In genomic region chr16:57690782-57691471, GRCh38 we compare ENCODE assay signal across 1 cellular context.
TF ChIP-seq lines count a peak whose summit lies in the region.

No MANE protein-coding gene starts in this region.

TF ChIP-seq in HepG2, 621 proteins besides CTCF, POLR2A, EP300 and RAD21:
- no peak for TF ChIP-seq ZNF761 (CRISPR knock-in tag; conservative IDR thresholded peaks at IDR 0.05)
- TF ChIP-seq NONO (IDR thresholded peaks at IDR 0.05) = no peak
- no peak for TF ChIP-seq NONO (CRISPR knock-in tag; conservative IDR thresholded peaks at IDR 0.05)
- 0 out of 2 replicates have a peak, but pooled peaks have one; percentile 28 for TF ChIP-seq FOXA1 (IDR thresholded peaks at IDR 0.05)
- no peak for TF ChIP-seq FOXA1 (CRISPR knock-in tag; IDR thresholded peaks at IDR 0.05)
- peak; percentile 80; the same call in 1 of the 2 replicates for TF ChIP-seq ZNF512 (CRISPR knock-in tag; IDR thresholded peaks at IDR 0.05)
- TF ChIP-seq CREB1 (IDR thresholded peaks at IDR 0.05) = peak; percentile 53; the same call in 1 of the 2 replicates
- TF ChIP-seq CREB1 (CRISPR knock-in tag; IDR thresholded peaks at IDR 0.05) = no peak
- TF ChIP-seq ATF7 (IDR thresholded peaks at IDR 0.05) = peak; percentile 70
- TF ChIP-seq ATF7 (CRISPR knock-in tag; IDR thresholded peaks at IDR 0.05) = no peak
- peak; percentile 54 for TF ChIP-seq PCBP2 (optimal IDR thresholded peaks at IDR 0.05; ENCODE audit: low read depth, low read length, poor library complexity, severe bottlenecking)
TF ChIP-seq in HepG2: peak in this region for 5.
